In genomic region chr2:216217904-216218260, GRCh38 we compare ENCODE assay signal across 13 cellular contexts.
DNase-seq lines count a peak whose midpoint lies in the region; ATAC-seq, FAIRE-seq and TF ChIP-seq lines count a peak whose summit lies in the region.
"Had no signal": no experiment of that assay in that cellular context is flagged by ENCODE, and none has a peak within 500 bp of the region (broad histone marks: within the 10 kb centered on the region; RNA-seq: fewer than 3 reads in every experiment).

No MANE protein-coding gene starts in this region.

- no peak for FAIRE-seq in K562 (lab: Jason Lieb, UNC)

- in situ Hi-C loops in K562 (cut with MboI), result loop anchor here (25.0 kb wide), 1 partner anchor 444 kb away; no protein-coding TSS in a partner anchor

- TF ChIP-seq CTCF in K562 (IDR thresholded peaks at IDR 0.05 in 2 of 3, conservative IDR thresholded peaks at IDR 0.05 in 1 of 3; ENCODE audit: insufficient read depth in 2 of 3, low read depth in 1 of 3, low read length in 3 of 3), result no peak
- TF ChIP-seq CTCF in upper lobe of left lung (IDR thresholded peaks at IDR 0.05), result no peak
- TF ChIP-seq CTCF in mucosa of descending colon (IDR thresholded peaks at IDR 0.05), result no peak

- H3K9me1 ChIP-seq in K562 (ENCODE audit: control insufficient read depth, insufficient read depth, low read length), result no peaks in the 10 kb centered on the region

- POLR2A ChIA-PET in K562 (lab: Yijun Ruan, JAX), result interaction anchor here (0.7 to 1.7 kb wide), 3 partner anchors 10 to 39 kb away, joined by 3 to 6 read pairs (median 3); no protein-coding TSS in a partner anchor

- BruUV-seq in K562 (replicated peaks; lab: Mats Ljungman, UMichigan), result TSS peak; percentile 29

- ATAC-seq in right cardiac atrium (no peak), HG03064 (IDR thresholded peaks at IDR 0.05; ENCODE audit: low read depth, unreplicated experiment) (peak; percentile 48), K562 (no peak), upper lobe of left lung (ENCODE audit: low FRiP score in 2 of 2) (no peak), mucosa of descending colon (no peak)
- ATAC-seq: CD8-positive, alpha-beta T cell had no signal

- CTCF ChIA-PET in K562 (lab: Yijun Ruan, JAX; ENCODE audit: low intra/inter-chr PET ratio), result no interaction called here

- peak overlapping the region; percentile 8 for H3K27ac ChIP-seq in right cardiac atrium (ENCODE audit: low read length)
- peak overlapping the region; percentile 67 for H3K27ac ChIP-seq in K562 (ENCODE audit: extremely low read depth, low read depth, low read length)
- peak overlapping the region; percentile 36 to 71 (median 58) for H3K27ac ChIP-seq in upper lobe of left lung
- H3K27ac ChIP-seq: coronary artery had no signal

- peak overlapping the region; percentile 1 to 43; a peak in 2 of 4 replicates for H3K9ac ChIP-seq in K562 (ENCODE audit: insufficient read depth in 1 of 2, low read depth in 2 of 2, low read length in 2 of 2)

- TF ChIP-seq POLR2A in K562 (conservative IDR thresholded peaks at IDR 0.05) (no peak), upper lobe of left lung (IDR thresholded peaks at IDR 0.05) (no peak)

- peak overlapping the region; percentile 51 for H3K4me2 ChIP-seq in K562 (ENCODE audit: insufficient read depth, low read length)

- TF ChIP-seq EP300 in K562 (IDR thresholded peaks at IDR 0.05; ENCODE audit: low read length) (no peak), upper lobe of left lung (IDR thresholded peaks at IDR 0.05) (no peak)

- H3K4me1 ChIP-seq in right cardiac atrium (ENCODE audit: control insufficient read depth, insufficient read depth, low read length), result no peaks in the 10 kb centered on the region
- peaks cover 0 to 27% of the 10 kb centered on the region in 2 experiments; a peak in 4 of 5 replicates for H3K4me1 ChIP-seq in K562 (replicated peaks in 1 of 2; ENCODE audit: control insufficient read depth in 2 of 2, insufficient read depth in 2 of 2, low read length in 2 of 2)
- H3K4me1 ChIP-seq in upper lobe of left lung, result peaks cover 12 to 23% (median 15%) of the 10 kb centered on the region in 4 donors
- H3K4me1 ChIP-seq in mucosa of descending colon (ENCODE audit: low read depth), result no peaks in the 10 kb centered on the region

- TF ChIP-seq RAD21 in K562 (CRISPR knock-in tag; conservative IDR thresholded peaks at IDR 0.05 in 1 of 2, IDR thresholded peaks at IDR 0.05 in 1 of 2), result no peak

- H3K27me3 ChIP-seq in right cardiac atrium (ENCODE audit: control insufficient read depth, insufficient read depth) (no peaks in the 10 kb centered on the region), K562 (ENCODE audit: control insufficient read depth in 2 of 2, insufficient read depth in 2 of 2, low read length in 2 of 2) (no peaks in the 10 kb centered on the region), upper lobe of left lung (no peaks in the 10 kb centered on the region)

- H4K20me1 ChIP-seq in K562 (replicated peaks; ENCODE audit: control insufficient read depth, insufficient read depth, low read length), result no peaks in the 10 kb centered on the region

- H3K9me3 ChIP-seq in right cardiac atrium (ENCODE audit: control insufficient read depth, low read length) (no peaks in the 10 kb centered on the region), K562 (replicated peaks; ENCODE audit: control insufficient read depth, insufficient read depth, low read depth, low read length) (no peaks in the 10 kb centered on the region), upper lobe of left lung (no peaks in the 10 kb centered on the region), mucosa of descending colon (no peaks in the 10 kb centered on the region)

- no peaks in the 10 kb centered on the region for H3K36me3 ChIP-seq in K562 (ENCODE audit: control insufficient read depth, insufficient read depth, low read length)
- no peaks in the 10 kb centered on the region for H3K36me3 ChIP-seq in upper lobe of left lung
- H3K36me3 ChIP-seq in mucosa of descending colon (ENCODE audit: low read depth), result peaks cover 8% of the 10 kb centered on the region

- DNase-seq in right cardiac atrium (no peak), cardiac septum (ENCODE audit: low spot score) (no peak), K562 (ENCODE audit: extremely low read depth in 1 of 4, low spot score in 3 of 4) (no peak), upper lobe of left lung (no peak), mucosa of descending colon (no peak), DMS114 treated with DMSO at 0.1 percent for 48 hours (lab: John Stamatoyannopoulos, UW; ENCODE audit: unreplicated experiment) (no peak), RPMI8226 (no peak)
- DNase-seq: activated CD8-positive, alpha-beta memory T cell treated with anti-CD3 and anti-CD28 coated beads, Interleukin-2, amount 50 U/mL, for 48 hours; CD8-positive, alpha-beta T cell; hippocampal formation; naive B cell had no signal

- intact Hi-C loops in right cardiac atrium (cut with DNase I), result no loop called here
- intact Hi-C loops in cardiac septum (cut with DNase I), result loop anchor here (5.0 kb wide), 1 partner anchor 194 kb away; the partner anchor contains the start of gene SMARCAL1
- intact Hi-C loops in K562 (cut with micrococcal nuclease), result no loop called here
- intact Hi-C loops in mucosa of descending colon (cut with DNase I, micrococcal nuclease), result no loop called here

- H3K79me2 ChIP-seq in K562 (ENCODE audit: control insufficient read depth, insufficient read depth, low read length), result no peaks in the 10 kb centered on the region

- H3K4me3 ChIP-seq in right cardiac atrium (ENCODE audit: low read length) (no peak overlapping the region), K562 (no peak overlapping the region), upper lobe of left lung (no peak overlapping the region), mucosa of descending colon (no peak overlapping the region)
- H3K4me3 ChIP-seq: coronary artery had no signal

- peak overlapping the region; percentile 32; the same call in 1 of the 2 replicates for H2AFZ ChIP-seq in K562 (ENCODE audit: low read depth, low read length)

- 64% methylated on average over 2 of the region's 2 CpGs for WGBS in right cardiac atrium
- WGBS in K562 (ENCODE audit: insufficient coverage, low coverage, missing lambda C conversion rate), result 0% methylated on average over 2 of the region's 2 CpGs
- 55 to 79% methylated on average over 2 of the region's 2 CpGs for WGBS in upper lobe of left lung, 2 donors

TF ChIP-seq in K562, 482 proteins besides CTCF, POLR2A, EP300 and RAD21:
- TF ChIP-seq NR2C2 (CRISPR knock-in tag; IDR thresholded peaks at IDR 0.05) (no peak), NR2C2 (tag; IDR thresholded peaks at IDR 0.05) (peak; percentile 28; the same call in 1 of the 2 replicates), CC2D1A (IDR thresholded peaks at IDR 0.05) (no peak), SMC3 (conservative IDR thresholded peaks at IDR 0.05; ENCODE audit: insufficient read depth, low read depth, low read length) (no peak)
- TF ChIP-seq, protein P1, sequence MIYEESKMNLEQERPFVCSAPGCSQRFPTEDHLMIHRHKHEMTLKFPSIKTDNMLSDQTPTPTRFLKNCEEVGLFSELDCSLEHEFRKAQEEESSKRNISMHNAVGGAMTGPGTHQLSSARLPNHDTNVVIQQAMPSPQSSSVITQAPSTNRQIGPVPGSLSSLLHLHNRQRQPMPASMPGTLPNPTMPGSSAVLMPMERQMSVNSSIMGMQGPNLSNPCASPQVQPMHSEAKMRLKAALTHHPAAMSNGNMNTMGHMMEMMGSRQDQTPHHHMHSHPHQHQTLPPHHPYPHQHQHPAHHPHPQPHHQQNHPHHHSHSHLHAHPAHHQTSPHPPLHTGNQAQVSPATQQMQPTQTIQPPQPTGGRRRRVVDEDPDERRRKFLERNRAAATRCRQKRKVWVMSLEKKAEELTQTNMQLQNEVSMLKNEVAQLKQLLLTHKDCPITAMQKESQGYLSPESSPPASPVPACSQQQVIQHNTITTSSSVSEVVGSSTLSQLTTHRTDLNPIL (CRISPR knock-in tag; IDR thresholded peaks at IDR 0.05), result no peak
TF ChIP-seq in K562: peak in this region for 1.

Comparison
In these comparisons a context has a peak if more than half of its experiments do, and no peak if none do; other contexts are left out.
1. H3K27ac ChIP-seq: peak in every context shown above with its lines; median percentile 67 in K562; 58 in upper lobe of left lung; 8 in right cardiac atrium.